1 cellular context compared by ENCODE assay signal in genomic region chr10:27152687-27153086, GRCh38.
TF ChIP-seq lines count a peak whose summit lies in the region.

No MANE protein-coding gene starts in this region.

TF ChIP-seq in HepG2, 621 proteins besides CTCF, POLR2A, EP300 and RAD21:
- TF ChIP-seq NFIB (CRISPR knock-in tag; IDR thresholded peaks at IDR 0.05; ENCODE audit: borderline replicate concordance) (no peak), RBM39 (IDR thresholded peaks at IDR 0.05; ENCODE audit: low read depth, low read length, poor library complexity, severe bottlenecking) (no peak), JUNB (CRISPR knock-in tag; IDR thresholded peaks at IDR 0.05; ENCODE audit: borderline replicate concordance) (no peak), ZMAT3 (CRISPR knock-in tag; conservative IDR thresholded peaks at IDR 0.05) (no peak), SMARCC2 (IDR thresholded peaks at IDR 0.05) (no peak)
- TF ChIP-seq, protein P1, sequence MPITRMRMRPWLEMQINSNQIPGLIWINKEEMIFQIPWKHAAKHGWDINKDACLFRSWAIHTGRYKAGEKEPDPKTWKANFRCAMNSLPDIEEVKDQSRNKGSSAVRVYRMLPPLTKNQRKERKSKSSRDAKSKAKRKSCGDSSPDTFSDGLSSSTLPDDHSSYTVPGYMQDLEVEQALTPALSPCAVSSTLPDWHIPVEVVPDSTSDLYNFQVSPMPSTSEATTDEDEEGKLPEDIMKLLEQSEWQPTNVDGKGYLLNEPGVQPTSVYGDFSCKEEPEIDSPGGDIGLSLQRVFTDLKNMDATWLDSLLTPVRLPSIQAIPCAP (CRISPR knock-in tag; IDR thresholded peaks at IDR 0.05; ENCODE audit: low read depth) = no peak
- TF ChIP-seq, protein P2, sequence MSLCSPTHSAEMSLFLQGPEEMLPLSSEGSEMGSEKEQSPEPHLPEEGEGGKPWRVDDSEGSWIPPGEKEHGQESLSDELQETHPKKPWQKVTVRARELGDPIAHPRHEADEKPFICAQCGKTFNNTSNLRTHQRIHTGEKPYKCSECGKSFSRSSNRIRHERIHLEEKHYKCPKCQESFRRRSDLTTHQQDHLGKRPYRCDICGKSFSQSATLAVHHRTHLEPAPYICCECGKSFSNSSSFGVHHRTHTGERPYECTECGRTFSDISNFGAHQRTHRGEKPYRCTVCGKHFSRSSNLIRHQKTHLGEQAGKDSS (CRISPR knock-in tag; IDR thresholded peaks at IDR 0.05; ENCODE audit: borderline replicate concordance, low read depth) = no peak
TF ChIP-seq in HepG2: peak in this region for 0.
